ENCODE assay signal across 1 cellular context in the genomic region with DNA sequence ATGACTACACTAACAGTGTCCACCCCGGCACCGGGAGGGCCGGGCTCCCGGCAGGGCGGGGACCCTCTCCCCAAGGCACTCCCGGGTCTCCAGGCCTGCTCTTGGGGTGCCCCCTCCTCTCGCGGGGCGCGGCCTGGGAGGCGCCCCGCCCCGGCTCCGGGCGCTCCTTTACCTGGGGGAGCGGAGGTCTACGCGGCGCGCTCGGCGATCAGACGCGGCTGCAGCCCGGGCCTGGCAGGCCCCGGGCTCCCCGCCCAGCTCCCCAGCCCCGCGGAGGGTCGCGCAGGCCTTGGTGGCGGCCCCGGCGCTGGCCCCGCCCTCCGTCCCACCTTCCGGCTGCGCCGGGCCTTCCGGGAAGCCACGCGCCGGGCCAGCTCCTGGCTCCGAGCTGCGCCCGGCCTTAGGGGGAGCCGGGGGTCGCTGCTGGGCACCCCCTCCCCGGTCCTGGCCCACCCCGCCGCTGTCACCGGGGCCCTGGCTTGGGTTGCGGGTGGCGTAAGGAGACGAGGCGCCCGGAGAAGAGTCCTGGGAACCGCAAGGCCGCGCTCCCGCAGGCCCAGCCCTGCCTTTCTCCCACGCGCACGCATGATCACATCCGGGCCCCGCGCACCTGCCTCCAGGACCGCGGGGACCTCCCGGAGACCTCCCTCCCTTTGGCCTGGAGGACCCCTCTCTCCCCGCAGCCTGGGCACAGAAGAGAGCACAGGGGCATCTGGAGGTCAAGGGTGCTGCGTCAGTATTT.
TF ChIP-seq lines count a peak whose summit lies in the region.

A gene (minus strand): TSS at position 309 of the 742 bp plus-strand sequence. CDS start 6,848 bp downstream, outside the sequence.

TF ChIP-seq in K562, 482 proteins besides CTCF, POLR2A, EP300 and RAD21 (continued from another document and continues in another):
- peak; percentile 40; the same call in 1 of the 2 replicates for TF ChIP-seq GTF2A2 (tag; IDR thresholded peaks at IDR 0.05)
- TF ChIP-seq, protein P1, sequence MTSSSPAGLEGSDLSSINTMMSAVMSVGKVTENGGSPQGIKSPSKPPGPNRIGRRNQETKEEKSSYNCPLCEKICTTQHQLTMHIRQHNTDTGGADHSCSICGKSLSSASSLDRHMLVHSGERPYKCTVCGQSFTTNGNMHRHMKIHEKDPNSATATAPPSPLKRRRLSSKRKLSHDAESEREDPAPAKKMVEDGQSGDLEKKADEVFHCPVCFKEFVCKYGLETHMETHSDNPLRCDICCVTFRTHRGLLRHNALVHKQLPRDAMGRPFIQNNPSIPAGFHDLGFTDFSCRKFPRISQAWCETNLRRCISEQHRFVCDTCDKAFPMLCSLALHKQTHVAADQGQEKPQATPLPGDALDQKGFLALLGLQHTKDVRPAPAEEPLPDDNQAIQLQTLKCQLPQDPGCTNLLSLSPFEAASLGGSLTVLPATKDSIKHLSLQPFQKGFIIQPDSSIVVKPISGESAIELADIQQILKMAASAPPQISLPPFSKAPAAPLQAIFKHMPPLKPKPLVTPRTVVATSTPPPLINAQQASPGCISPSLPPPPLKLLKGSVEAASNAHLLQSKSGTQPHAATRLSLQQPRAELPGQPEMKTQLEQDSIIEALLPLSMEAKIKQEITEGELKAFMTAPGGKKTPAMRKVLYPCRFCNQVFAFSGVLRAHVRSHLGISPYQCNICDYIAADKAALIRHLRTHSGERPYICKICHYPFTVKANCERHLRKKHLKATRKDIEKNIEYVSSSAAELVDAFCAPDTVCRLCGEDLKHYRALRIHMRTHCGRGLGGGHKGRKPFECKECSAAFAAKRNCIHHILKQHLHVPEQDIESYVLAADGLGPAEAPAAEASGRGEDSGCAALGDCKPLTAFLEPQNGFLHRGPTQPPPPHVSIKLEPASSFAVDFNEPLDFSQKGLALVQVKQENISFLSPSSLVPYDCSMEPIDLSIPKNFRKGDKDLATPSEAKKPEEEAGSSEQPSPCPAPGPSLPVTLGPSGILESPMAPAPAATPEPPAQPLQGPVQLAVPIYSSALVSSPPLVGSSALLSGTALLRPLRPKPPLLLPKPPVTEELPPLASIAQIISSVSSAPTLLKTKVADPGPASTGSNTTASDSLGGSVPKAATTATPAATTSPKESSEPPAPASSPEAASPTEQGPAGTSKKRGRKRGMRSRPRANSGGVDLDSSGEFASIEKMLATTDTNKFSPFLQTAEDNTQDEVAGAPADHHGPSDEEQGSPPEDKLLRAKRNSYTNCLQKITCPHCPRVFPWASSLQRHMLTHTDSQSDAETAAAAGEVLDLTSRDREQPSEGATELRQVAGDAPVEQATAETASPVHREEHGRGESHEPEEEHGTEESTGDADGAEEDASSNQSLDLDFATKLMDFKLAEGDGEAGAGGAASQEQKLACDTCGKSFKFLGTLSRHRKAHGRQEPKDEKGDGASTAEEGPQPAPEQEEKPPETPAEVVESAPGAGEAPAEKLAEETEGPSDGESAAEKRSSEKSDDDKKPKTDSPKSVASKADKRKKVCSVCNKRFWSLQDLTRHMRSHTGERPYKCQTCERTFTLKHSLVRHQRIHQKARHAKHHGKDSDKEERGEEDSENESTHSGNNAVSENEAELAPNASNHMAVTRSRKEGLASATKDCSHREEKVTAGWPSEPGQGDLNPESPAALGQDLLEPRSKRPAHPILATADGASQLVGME (CRISPR knock-in tag; IDR thresholded peaks at IDR 0.05), result no peak
- no peak for TF ChIP-seq SNRNP70 (optimal IDR thresholded peaks at IDR 0.05; ENCODE audit: low read depth, low read length)
- TF ChIP-seq, protein P2, sequence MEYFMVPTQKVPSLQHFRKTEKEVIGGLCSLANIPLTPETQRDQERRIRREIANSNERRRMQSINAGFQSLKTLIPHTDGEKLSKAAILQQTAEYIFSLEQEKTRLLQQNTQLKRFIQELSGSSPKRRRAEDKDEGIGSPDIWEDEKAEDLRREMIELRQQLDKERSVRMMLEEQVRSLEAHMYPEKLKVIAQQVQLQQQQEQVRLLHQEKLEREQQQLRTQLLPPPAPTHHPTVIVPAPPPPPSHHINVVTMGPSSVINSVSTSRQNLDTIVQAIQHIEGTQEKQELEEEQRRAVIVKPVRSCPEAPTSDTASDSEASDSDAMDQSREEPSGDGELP (CRISPR knock-in tag; IDR thresholded peaks at IDR 0.05; ENCODE audit: borderline replicate concordance), result no peak
- peak; percentile 72; the same call in 1 of the 2 replicates for TF ChIP-seq GATAD2B (IDR thresholded peaks at IDR 0.05; ENCODE audit: borderline replicate concordance)
- TF ChIP-seq, protein P3, sequence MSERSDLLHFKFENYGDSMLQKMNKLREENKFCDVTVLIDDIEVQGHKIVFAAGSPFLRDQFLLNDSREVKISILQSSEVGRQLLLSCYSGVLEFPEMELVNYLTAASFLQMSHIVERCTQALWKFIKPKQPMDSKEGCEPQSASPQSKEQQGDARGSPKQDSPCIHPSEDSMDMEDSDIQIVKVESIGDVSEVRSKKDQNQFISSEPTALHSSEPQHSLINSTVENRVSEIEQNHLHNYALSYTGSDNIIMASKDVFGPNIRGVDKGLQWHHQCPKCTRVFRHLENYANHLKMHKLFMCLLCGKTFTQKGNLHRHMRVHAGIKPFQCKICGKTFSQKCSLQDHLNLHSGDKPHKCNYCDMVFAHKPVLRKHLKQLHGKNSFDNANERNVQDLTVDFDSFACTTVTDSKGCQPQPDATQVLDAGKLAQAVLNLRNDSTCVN (CRISPR knock-in tag; IDR thresholded peaks at IDR 0.05), result no peak
- no peak for TF ChIP-seq STAT5B (CRISPR knock-in tag; IDR thresholded peaks at IDR 0.05)
- TF ChIP-seq FOXM1 (IDR thresholded peaks at IDR 0.05; ENCODE audit: low read depth), result no peak
- TF ChIP-seq FOXM1 (CRISPR knock-in tag; IDR thresholded peaks at IDR 0.05; ENCODE audit: low read depth), result no peak
- peak; percentile 63 for TF ChIP-seq ETV1 (tag; conservative IDR thresholded peaks at IDR 0.05; ENCODE audit: low read depth)
- peak; percentile 90 for TF ChIP-seq ELF1 (tag; IDR thresholded peaks at IDR 0.05)
- no peak for TF ChIP-seq SRF (CRISPR knock-in tag; IDR thresholded peaks at IDR 0.05)
- TF ChIP-seq, protein P4, sequence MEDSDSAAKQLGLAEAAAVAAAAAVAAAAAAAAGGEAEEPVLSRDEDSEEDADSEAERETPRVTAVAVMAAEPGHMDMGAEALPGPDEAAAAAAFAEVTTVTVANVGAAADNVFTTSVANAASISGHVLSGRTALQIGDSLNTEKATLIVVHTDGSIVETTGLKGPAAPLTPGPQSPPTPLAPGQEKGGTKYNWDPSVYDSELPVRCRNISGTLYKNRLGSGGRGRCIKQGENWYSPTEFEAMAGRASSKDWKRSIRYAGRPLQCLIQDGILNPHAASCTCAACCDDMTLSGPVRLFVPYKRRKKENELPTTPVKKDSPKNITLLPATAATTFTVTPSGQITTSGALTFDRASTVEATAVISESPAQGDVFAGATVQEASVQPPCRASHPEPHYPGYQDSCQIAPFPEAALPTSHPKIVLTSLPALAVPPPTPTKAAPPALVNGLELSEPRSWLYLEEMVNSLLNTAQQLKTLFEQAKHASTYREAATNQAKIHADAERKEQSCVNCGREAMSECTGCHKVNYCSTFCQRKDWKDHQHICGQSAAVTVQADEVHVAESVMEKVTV (CRISPR knock-in tag; IDR thresholded peaks at IDR 0.05), result no peak
- peak; percentile 67 for TF ChIP-seq TAF1 (IDR thresholded peaks at IDR 0.05; ENCODE audit: control insufficient read depth, extremely low read depth, insufficient read depth, low read length, severe bottlenecking)
- no peak for TF ChIP-seq TARDBP (IDR thresholded peaks at IDR 0.05)
- TF ChIP-seq SAFB (IDR thresholded peaks at IDR 0.05; ENCODE audit: borderline replicate concordance, low read depth, low read length), result peak; percentile 62
- TF ChIP-seq, protein P5, sequence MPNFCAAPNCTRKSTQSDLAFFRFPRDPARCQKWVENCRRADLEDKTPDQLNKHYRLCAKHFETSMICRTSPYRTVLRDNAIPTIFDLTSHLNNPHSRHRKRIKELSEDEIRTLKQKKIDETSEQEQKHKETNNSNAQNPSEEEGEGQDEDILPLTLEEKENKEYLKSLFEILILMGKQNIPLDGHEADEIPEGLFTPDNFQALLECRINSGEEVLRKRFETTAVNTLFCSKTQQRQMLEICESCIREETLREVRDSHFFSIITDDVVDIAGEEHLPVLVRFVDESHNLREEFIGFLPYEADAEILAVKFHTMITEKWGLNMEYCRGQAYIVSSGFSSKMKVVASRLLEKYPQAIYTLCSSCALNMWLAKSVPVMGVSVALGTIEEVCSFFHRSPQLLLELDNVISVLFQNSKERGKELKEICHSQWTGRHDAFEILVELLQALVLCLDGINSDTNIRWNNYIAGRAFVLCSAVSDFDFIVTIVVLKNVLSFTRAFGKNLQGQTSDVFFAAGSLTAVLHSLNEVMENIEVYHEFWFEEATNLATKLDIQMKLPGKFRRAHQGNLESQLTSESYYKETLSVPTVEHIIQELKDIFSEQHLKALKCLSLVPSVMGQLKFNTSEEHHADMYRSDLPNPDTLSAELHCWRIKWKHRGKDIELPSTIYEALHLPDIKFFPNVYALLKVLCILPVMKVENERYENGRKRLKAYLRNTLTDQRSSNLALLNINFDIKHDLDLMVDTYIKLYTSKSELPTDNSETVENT (CRISPR knock-in tag; IDR thresholded peaks at IDR 0.05), result 0 out of 2 replicates have a peak, but pooled peaks have one; percentile 46
- TF ChIP-seq, protein P6, sequence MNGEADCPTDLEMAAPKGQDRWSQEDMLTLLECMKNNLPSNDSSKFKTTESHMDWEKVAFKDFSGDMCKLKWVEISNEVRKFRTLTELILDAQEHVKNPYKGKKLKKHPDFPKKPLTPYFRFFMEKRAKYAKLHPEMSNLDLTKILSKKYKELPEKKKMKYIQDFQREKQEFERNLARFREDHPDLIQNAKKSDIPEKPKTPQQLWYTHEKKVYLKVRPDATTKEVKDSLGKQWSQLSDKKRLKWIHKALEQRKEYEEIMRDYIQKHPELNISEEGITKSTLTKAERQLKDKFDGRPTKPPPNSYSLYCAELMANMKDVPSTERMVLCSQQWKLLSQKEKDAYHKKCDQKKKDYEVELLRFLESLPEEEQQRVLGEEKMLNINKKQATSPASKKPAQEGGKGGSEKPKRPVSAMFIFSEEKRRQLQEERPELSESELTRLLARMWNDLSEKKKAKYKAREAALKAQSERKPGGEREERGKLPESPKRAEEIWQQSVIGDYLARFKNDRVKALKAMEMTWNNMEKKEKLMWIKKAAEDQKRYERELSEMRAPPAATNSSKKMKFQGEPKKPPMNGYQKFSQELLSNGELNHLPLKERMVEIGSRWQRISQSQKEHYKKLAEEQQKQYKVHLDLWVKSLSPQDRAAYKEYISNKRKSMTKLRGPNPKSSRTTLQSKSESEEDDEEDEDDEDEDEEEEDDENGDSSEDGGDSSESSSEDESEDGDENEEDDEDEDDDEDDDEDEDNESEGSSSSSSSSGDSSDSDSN (IDR thresholded peaks at IDR 0.05; ENCODE audit: borderline replicate concordance in 1 of 2, low read depth in 2 of 2, low read length in 2 of 2), result 0 out of 4 replicates have a peak, but pooled peaks of 1 of the 2 experiments have one; percentile 20
- TF ChIP-seq, protein P7, sequence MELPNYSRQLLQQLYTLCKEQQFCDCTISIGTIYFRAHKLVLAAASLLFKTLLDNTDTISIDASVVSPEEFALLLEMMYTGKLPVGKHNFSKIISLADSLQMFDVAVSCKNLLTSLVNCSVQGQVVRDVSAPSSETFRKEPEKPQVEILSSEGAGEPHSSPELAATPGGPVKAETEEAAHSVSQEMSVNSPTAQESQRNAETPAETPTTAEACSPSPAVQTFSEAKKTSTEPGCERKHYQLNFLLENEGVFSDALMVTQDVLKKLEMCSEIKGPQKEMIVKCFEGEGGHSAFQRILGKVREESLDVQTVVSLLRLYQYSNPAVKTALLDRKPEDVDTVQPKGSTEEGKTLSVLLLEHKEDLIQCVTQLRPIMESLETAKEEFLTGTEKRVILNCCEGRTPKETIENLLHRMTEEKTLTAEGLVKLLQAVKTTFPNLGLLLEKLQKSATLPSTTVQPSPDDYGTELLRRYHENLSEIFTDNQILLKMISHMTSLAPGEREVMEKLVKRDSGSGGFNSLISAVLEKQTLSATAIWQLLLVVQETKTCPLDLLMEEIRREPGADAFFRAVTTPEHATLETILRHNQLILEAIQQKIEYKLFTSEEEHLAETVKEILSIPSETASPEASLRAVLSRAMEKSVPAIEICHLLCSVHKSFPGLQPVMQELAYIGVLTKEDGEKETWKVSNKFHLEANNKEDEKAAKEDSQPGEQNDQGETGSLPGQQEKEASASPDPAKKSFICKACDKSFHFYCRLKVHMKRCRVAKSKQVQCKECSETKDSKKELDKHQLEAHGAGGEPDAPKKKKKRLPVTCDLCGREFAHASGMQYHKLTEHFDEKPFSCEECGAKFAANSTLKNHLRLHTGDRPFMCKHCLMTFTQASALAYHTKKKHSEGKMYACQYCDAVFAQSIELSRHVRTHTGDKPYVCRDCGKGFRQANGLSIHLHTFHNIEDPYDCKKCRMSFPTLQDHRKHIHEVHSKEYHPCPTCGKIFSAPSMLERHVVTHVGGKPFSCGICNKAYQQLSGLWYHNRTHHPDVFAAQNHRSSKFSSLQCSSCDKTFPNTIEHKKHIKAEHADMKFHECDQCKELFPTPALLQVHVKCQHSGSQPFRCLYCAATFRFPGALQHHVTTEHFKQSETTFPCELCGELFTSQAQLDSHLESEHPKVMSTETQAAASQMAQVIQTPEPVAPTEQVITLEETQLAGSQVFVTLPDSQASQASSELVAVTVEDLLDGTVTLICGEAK (IDR thresholded peaks at IDR 0.05), result peak; percentile 87
- TF ChIP-seq, protein P7 (CRISPR knock-in tag; IDR thresholded peaks at IDR 0.05), result no peak
- no peak for TF ChIP-seq ZSCAN32 (CRISPR knock-in tag; IDR thresholded peaks at IDR 0.05)
- TF ChIP-seq ZNF184 (CRISPR knock-in tag; IDR thresholded peaks at IDR 0.05), result no peak
- TF ChIP-seq NCOA2 (IDR thresholded peaks at IDR 0.05; ENCODE audit: partially characterized antibody in 2 of 2), result no peak
- TF ChIP-seq TEAD4 (IDR thresholded peaks at IDR 0.05; ENCODE audit: low read length), result no peak
- peak; percentile 13; the same call in 1 of the 2 replicates for TF ChIP-seq TEAD4 (CRISPR knock-in tag; IDR thresholded peaks at IDR 0.05; ENCODE audit: borderline replicate concordance)
- no peak for TF ChIP-seq RUNX1 (IDR thresholded peaks at IDR 0.05; ENCODE audit: low read depth)
- TF ChIP-seq NFIC (IDR thresholded peaks at IDR 0.05), result peak; percentile 24; the same call in 1 of the 2 replicates
